24 cellular contexts compared by ENCODE assay signal in genomic region chr6:74280130-74280692, GRCh38.
DNase-seq lines count a peak whose midpoint lies in the region; TF ChIP-seq lines count a peak whose summit lies in the region.
"Had no signal": no experiment of that assay in that cellular context is flagged by ENCODE, and none has a peak within 500 bp of the region (broad histone marks: within the 10 kb centered on the region; RNA-seq: fewer than 3 reads in every experiment).

No MANE protein-coding gene starts in this region.

- DNase-seq in AG08395 (ENCODE audit: low spot score) (peak; percentile 42), astrocyte of the spinal cord (ENCODE audit: low read depth, low spot score) (no peak), iPS-NIHi7 (ENCODE audit: extremely low spot score) (peak; percentile 14), NAMALWA (ENCODE audit: low spot score) (no peak), HPDE6-E6E7 (ENCODE audit: extremely low spot score) (no peak)
- no peak for DNase-seq in activated CD4-positive, CD25-positive, alpha-beta regulatory T cell (lab: John Stamatoyannopoulos, UW)
- no peak for DNase-seq in activated CD4-positive, alpha-beta T cell treated with anti-CD3 and anti-CD28 coated beads, Interleukin-2, amount 10 ng/mL, durations not matched to agents 24 days and 14 days
- DNase-seq: activated effector memory CD4-positive, alpha-beta T cell treated with anti-CD3 and anti-CD28 coated beads, Interleukin-2, amount 50 U/mL, for 16 hours; amygdala; colonic mucosa; DND-41; head of caudate nucleus; left colon; MG63; NCI-H2081; NCI-H748 treated with DMSO at 0.1 percent for 48 hours; Peyer's patch; posterior cingulate gyrus; spleen; stimulated activated naive CD8-positive, alpha-beta T cell treated with anti-CD3 and anti-CD28 coated beads, Interleukin-15, Interleukin-2, amounts not matched to agents 100 U/mL and 50 U/mL, for 24 hours; T-helper 1 cell; uterus had no signal

- H3K9me3 Mint-ChIP-seq in activated CD4-positive, alpha-beta T cell treated with anti-CD3 and anti-CD28 coated beads, Interleukin-2, amount 10 ng/mL, durations not matched to agents 24 days and 14 days, result no peaks in the 10 kb centered on the region

- H3K4me3 ChIP-seq in GM12875 (ENCODE audit: low read depth, low read length) (no peak overlapping the region), astrocyte of the spinal cord (ENCODE audit: low read depth, low read length) (no peak overlapping the region)
- H3K4me3 ChIP-seq: colonic mucosa, MG63, Peyer's patch, spleen, uterus had no signal

- H3K27ac Mint-ChIP-seq in activated CD4-positive, alpha-beta T cell treated with anti-CD3 and anti-CD28 coated beads, Interleukin-2, amount 10 ng/mL, durations not matched to agents 24 days and 14 days, result no peak overlapping the region
- H3K27ac Mint-ChIP-seq: CD14-positive monocyte had no signal

- no peaks in the 10 kb centered on the region for H3K4me1 Mint-ChIP-seq in activated CD4-positive, alpha-beta T cell treated with anti-CD3 and anti-CD28 coated beads, Interleukin-2, amount 10 ng/mL, durations not matched to agents 24 days and 14 days
- H3K4me1 Mint-ChIP-seq: CD14-positive monocyte had no signal

- no peaks in the 10 kb centered on the region for H3K36me3 Mint-ChIP-seq in activated CD4-positive, alpha-beta T cell treated with anti-CD3 and anti-CD28 coated beads, Interleukin-2, amount 10 ng/mL, durations not matched to agents 24 days and 14 days (ENCODE audit: low read depth)
- H3K36me3 Mint-ChIP-seq: CD14-positive monocyte had no signal

- intact Hi-C loops in activated CD4-positive, alpha-beta T cell treated with anti-CD3 and anti-CD28 coated beads, Interleukin-2, amount 10 ng/mL, durations not matched to agents 24 days and 14 days (cut with micrococcal nuclease), result no loop called here

- in situ Hi-C loops in astrocyte of the spinal cord (cut with HindIII; ENCODE audit: low sequenced_read_pairs), result no loop called here

- no peaks in the 10 kb centered on the region for H3K27me3 Mint-ChIP-seq in activated CD4-positive, alpha-beta T cell treated with anti-CD3 and anti-CD28 coated beads, Interleukin-2, amount 10 ng/mL, durations not matched to agents 24 days and 14 days

- no peak overlapping the region for H3K4me3 Mint-ChIP-seq in activated CD4-positive, alpha-beta T cell treated with anti-CD3 and anti-CD28 coated beads, Interleukin-2, amount 10 ng/mL, durations not matched to agents 24 days and 14 days
- H3K4me3 Mint-ChIP-seq: CD14-positive monocyte had no signal

- TF ChIP-seq CTCF in GM12875 (IDR thresholded peaks at IDR 0.05; ENCODE audit: borderline replicate concordance, insufficient read depth, low read depth, low read length), result 0 out of 2 replicates have a peak, but pooled peaks have one; percentile 2
- TF ChIP-seq CTCF in astrocyte of the spinal cord (IDR thresholded peaks at IDR 0.05; ENCODE audit: low read depth, low read length), result peak; percentile 7

Comparison
In these comparisons a context has a peak if more than half of its experiments do, and no peak if none do; other contexts are left out.
1. DNase-seq: peak in AG08395 (single experiment) and iPS-NIHi7 (single experiment); none in astrocyte of the spinal cord (single experiment), activated CD4-positive, CD25-positive, alpha-beta regulatory T cell (0 of 4), NAMALWA (single experiment), HPDE6-E6E7 (single experiment) and activated CD4-positive, alpha-beta T cell treated with anti-CD3 and anti-CD28 coated beads, Interleukin-2, amount 10 ng/mL, durations not matched to agents 24 days and 14 days (single experiment).